ENCODE assay signal across 8 cellular contexts in the genomic region with DNA sequence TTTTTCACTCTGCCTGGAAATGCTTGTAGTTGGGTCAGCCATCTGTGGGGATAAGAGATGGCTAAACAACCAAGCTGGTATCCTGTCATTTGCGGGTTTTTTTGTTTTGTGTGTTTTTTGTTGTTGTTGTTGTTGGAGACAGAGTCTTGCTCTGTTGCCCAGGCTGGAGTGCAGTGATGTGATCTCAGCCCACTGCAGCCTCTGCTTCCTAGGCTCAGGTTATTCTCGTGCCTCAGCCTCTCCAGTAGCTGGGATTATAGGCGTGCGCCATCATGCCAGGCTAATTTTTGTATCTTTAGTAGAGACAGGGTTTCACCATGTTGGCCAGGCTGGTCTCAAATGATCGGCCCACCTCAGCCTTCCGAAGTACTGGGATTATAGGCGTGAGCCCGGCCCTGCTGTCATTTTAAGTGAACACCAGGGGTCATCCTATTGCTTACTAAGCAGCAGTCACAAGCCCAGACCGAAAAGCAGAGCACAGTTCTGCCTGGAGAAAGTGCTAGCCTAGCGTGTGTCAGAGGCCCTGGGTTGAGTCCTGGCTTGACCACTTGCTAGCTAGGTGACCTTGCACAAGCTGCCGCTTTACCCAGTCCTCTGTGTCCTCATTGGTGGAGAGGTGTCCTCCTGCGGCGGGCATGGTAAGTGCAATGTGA. TPM values are rescaled to one million over a fixed set of nuclear protein-coding genes. Genes with fewer than 3 reads are reported as not detected.
A peak's percentile ranks its signal among the peaks of the same experiment; 100 is the strongest.
DNase-seq lines count a peak whose midpoint lies in the region; ATAC-seq and TF ChIP-seq lines count a peak whose summit lies in the region.

No MANE protein-coding gene starts in this region.

- no peaks in the 10 kb centered on the region for H3K9me3 ChIP-seq in CD4-positive, alpha-beta T cell (ENCODE audit: control insufficient read depth, low read length)
- H3K9me3 ChIP-seq in esophagus muscularis mucosa (no peaks in the 10 kb centered on the region), parathyroid adenoma (ENCODE audit: control insufficient read depth, low read length) (no peaks in the 10 kb centered on the region)

- no peak for DNase-seq in CD4-positive, alpha-beta T cell
- peak; percentile 51 for DNase-seq in HCEC 1CT
- DNase-seq in esophagus muscularis mucosa (ENCODE audit: extremely low spot score), result no peak
- DNase-seq in HuH-7.5 (ENCODE audit: low spot score), result no peak

- no peak overlapping the region for H2AFZ ChIP-seq in parathyroid adenoma

- H3K4me3 ChIP-seq in esophagus muscularis mucosa, result peak overlapping the region in 2 of 4 donors; percentile 1 to 8
- H3K4me3 ChIP-seq in parathyroid adenoma (ENCODE audit: low read depth, low read length), result no peak overlapping the region

- H3K9me3 Mint-ChIP-seq in CD4-positive, alpha-beta T cell, result no peaks in the 10 kb centered on the region

- intact Hi-C loops in CD4-positive, alpha-beta T cell (cut with DNase I, micrococcal nuclease), result loop anchor here (5.0 to 10.0 kb wide), 4 partner anchors 72 to 1882 kb away; a partner anchor contains a TSS
- intact Hi-C loops in esophagus muscularis mucosa (cut with DNase I), result no loop called here

- peak overlapping the region; percentile 68 for H3K27ac Mint-ChIP-seq in CD4-positive, alpha-beta T cell

- peaks cover 25 to 73% (median 67%) of the 10 kb centered on the region in 4 donors for H3K36me3 ChIP-seq in esophagus muscularis mucosa
- no peaks in the 10 kb centered on the region for H3K36me3 ChIP-seq in parathyroid adenoma (ENCODE audit: control insufficient read depth, insufficient read depth, low read length)

- no peak overlapping the region for H3K27ac ChIP-seq in CD4-positive, alpha-beta T cell (ENCODE audit: low read depth, low read length)
- no peak overlapping the region for H3K27ac ChIP-seq in esophagus muscularis mucosa (replicated peaks in 1 of 4)
- H3K27ac ChIP-seq in parathyroid adenoma, result no peak overlapping the region

- peaks cover 68% of the 10 kb centered on the region for H3K79me2 ChIP-seq in parathyroid adenoma

- CTCF ChIA-PET in CD4-positive, alpha-beta T cell (lab: Charles Lee), result interaction anchor here (1.2 kb wide), 1 partner anchor 43 kb away, joined by 3 read pairs; no protein-coding TSS in a partner anchor

- H3K9ac ChIP-seq in parathyroid adenoma, result no peak overlapping the region

- no peaks in the 10 kb centered on the region for H3K27me3 Mint-ChIP-seq in CD4-positive, alpha-beta T cell

- TF ChIP-seq CTCF in CD4-positive, alpha-beta T cell (IDR thresholded peaks at IDR 0.05), result no peak
- TF ChIP-seq CTCF in esophagus muscularis mucosa (IDR thresholded peaks at IDR 0.05) (peak; percentile 18 to 28 (median 21)), parathyroid adenoma (IDR thresholded peaks at IDR 0.05) (peak; percentile 42)

- no peak for ATAC-seq in CD4-positive, alpha-beta T cell (ENCODE audit: poor library complexity)
- ATAC-seq in SK-N-SH treated with all-trans-retinoic acid at 6 μM for 48 hours (0 out of 3 replicates have a peak, but pooled peaks have one; percentile 7), GM18517 (IDR thresholded peaks at IDR 0.05; ENCODE audit: unreplicated experiment) (no peak), HG03521 (IDR thresholded peaks at IDR 0.05; ENCODE audit: unreplicated experiment) (no peak)

- H3K36me3 Mint-ChIP-seq in CD4-positive, alpha-beta T cell (ENCODE audit: low read depth), result peaks cover 83% of the 10 kb centered on the region

- no peaks in the 10 kb centered on the region for H3K27me3 ChIP-seq in CD4-positive, alpha-beta T cell (ENCODE audit: control insufficient read depth, insufficient read depth, low read length)
- H3K27me3 ChIP-seq in esophagus muscularis mucosa, result no peaks in the 10 kb centered on the region
- no peaks in the 10 kb centered on the region for H3K27me3 ChIP-seq in parathyroid adenoma (ENCODE audit: control insufficient read depth, insufficient read depth, low read length)

- H3K4me3 Mint-ChIP-seq in CD4-positive, alpha-beta T cell, result peak overlapping the region; percentile 54

- no peak for TF ChIP-seq EP300 in esophagus muscularis mucosa (IDR thresholded peaks at IDR 0.05)

- 54% methylated on average over 13 of the region's 13 CpGs for WGBS in esophagus muscularis mucosa

- peak overlapping the region; percentile 22 for H3K4me2 ChIP-seq in parathyroid adenoma (ENCODE audit: low read length)

- no peak for TF ChIP-seq POLR2A in esophagus muscularis mucosa (IDR thresholded peaks at IDR 0.05; ENCODE audit: low read depth)

- POLR2A ChIA-PET in CD4-positive, alpha-beta T cell (lab: Charles Lee), result no interaction called here

- H3K4me1 ChIP-seq in esophagus muscularis mucosa, result peaks cover 52 to 79% (median 58%) of the 10 kb centered on the region in 4 donors
- H3K4me1 ChIP-seq in parathyroid adenoma, result peaks cover 14% of the 10 kb centered on the region

- peaks cover 62% of the 10 kb centered on the region for H3K4me1 Mint-ChIP-seq in CD4-positive, alpha-beta T cell (ENCODE audit: low read depth)

TF ChIP-seq in SK-N-SH treated with all-trans-retinoic acid at 6 μM for 48 hours, 23 proteins besides CTCF, POLR2A, EP300 and RAD21 (continues in another document):
- TF ChIP-seq, protein P1, sequence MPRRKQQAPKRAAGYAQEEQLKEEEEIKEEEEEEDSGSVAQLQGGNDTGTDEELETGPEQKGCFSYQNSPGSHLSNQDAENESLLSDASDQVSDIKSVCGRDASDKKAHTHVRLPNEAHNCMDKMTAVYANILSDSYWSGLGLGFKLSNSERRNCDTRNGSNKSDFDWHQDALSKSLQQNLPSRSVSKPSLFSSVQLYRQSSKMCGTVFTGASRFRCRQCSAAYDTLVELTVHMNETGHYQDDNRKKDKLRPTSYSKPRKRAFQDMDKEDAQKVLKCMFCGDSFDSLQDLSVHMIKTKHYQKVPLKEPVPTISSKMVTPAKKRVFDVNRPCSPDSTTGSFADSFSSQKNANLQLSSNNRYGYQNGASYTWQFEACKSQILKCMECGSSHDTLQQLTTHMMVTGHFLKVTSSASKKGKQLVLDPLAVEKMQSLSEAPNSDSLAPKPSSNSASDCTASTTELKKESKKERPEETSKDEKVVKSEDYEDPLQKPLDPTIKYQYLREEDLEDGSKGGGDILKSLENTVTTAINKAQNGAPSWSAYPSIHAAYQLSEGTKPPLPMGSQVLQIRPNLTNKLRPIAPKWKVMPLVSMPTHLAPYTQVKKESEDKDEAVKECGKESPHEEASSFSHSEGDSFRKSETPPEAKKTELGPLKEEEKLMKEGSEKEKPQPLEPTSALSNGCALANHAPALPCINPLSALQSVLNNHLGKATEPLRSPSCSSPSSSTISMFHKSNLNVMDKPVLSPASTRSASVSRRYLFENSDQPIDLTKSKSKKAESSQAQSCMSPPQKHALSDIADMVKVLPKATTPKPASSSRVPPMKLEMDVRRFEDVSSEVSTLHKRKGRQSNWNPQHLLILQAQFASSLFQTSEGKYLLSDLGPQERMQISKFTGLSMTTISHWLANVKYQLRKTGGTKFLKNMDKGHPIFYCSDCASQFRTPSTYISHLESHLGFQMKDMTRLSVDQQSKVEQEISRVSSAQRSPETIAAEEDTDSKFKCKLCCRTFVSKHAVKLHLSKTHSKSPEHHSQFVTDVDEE (CRISPR knock-in tag; IDR thresholded peaks at IDR 0.05), result no peak
- no peak for TF ChIP-seq ZNF565 (CRISPR knock-in tag; conservative IDR thresholded peaks at IDR 0.05; ENCODE audit: low read depth)
- no peak for TF ChIP-seq ZFP3 (CRISPR knock-in tag; IDR thresholded peaks at IDR 0.05)
- TF ChIP-seq, protein P2, sequence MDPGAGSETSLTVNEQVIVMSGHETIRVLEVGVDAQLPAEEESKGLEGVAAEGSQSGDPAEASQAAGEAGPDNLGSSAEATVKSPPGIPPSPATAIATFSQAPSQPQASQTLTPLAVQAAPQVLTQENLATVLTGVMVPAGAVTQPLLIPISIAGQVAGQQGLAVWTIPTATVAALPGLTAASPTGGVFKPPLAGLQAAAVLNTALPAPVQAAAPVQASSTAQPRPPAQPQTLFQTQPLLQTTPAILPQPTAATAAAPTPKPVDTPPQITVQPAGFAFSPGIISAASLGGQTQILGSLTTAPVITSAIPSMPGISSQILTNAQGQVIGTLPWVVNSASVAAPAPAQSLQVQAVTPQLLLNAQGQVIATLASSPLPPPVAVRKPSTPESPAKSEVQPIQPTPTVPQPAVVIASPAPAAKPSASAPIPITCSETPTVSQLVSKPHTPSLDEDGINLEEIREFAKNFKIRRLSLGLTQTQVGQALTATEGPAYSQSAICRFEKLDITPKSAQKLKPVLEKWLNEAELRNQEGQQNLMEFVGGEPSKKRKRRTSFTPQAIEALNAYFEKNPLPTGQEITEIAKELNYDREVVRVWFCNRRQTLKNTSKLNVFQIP (CRISPR knock-in tag; IDR thresholded peaks at IDR 0.05; ENCODE audit: borderline replicate concordance, low read depth), result no peak
- TF ChIP-seq SNAI2 (CRISPR knock-in tag; IDR thresholded peaks at IDR 0.05), result no peak
- TF ChIP-seq BACH2 (CRISPR knock-in tag; IDR thresholded peaks at IDR 0.05; ENCODE audit: borderline replicate concordance), result no peak
- TF ChIP-seq TCF4 (CRISPR knock-in tag; IDR thresholded peaks at IDR 0.05; ENCODE audit: borderline replicate concordance), result no peak
- no peak for TF ChIP-seq PPARA (CRISPR knock-in tag; IDR thresholded peaks at IDR 0.05; ENCODE audit: borderline replicate concordance)
- no peak for TF ChIP-seq ARNTL (CRISPR knock-in tag; IDR thresholded peaks at IDR 0.05; ENCODE audit: borderline replicate concordance, low read depth)
- no peak for TF ChIP-seq ZC3H10 (CRISPR knock-in tag; IDR thresholded peaks at IDR 0.05)
- no peak for TF ChIP-seq CSDC2 (CRISPR knock-in tag; IDR thresholded peaks at IDR 0.05)
- TF ChIP-seq ZNF8 (CRISPR knock-in tag; IDR thresholded peaks at IDR 0.05), result no peak
- no peak for TF ChIP-seq ESRRG (CRISPR knock-in tag; IDR thresholded peaks at IDR 0.05)
- TF ChIP-seq OSR1 (CRISPR knock-in tag; IDR thresholded peaks at IDR 0.05), result no peak
- no peak for TF ChIP-seq ISL1 (CRISPR knock-in tag; IDR thresholded peaks at IDR 0.05)

RNA-seq across cellular contexts. Expression of a gene that starts 4.6 kb away (rescaled TPM):
- total RNA-seq in CD4-positive, alpha-beta T cell, result 10 to 100 TPM; 52.2 to 54.5 TPM
- 10 to 100 TPM; 13.3 to 20.5 (median 17.3) TPM for total RNA-seq in esophagus muscularis mucosa

RNA-seq across cellular contexts. Expression of a gene that starts 4.9 kb away (rescaled TPM):
- 10 to 100 TPM; 21.5 to 24.8 TPM for total RNA-seq in CD4-positive, alpha-beta T cell
- total RNA-seq in esophagus muscularis mucosa, result 10 to 100 TPM; 21.2 to 33.5 (median 21.8) TPM

RNA-seq across cellular contexts. Expression of a gene that starts 43.6 kb away (rescaled TPM):
- 1 to 10 TPM; 5.6 to 7.1 TPM for total RNA-seq in CD4-positive, alpha-beta T cell
- total RNA-seq in esophagus muscularis mucosa, result 10 to 100 TPM; 17.4 to 30.6 (median 24.0) TPM

RNA-seq across cellular contexts. Expression of a gene that starts 57.8 kb away (rescaled TPM):
- total RNA-seq in CD4-positive, alpha-beta T cell, result not detected
- not detected for total RNA-seq in esophagus muscularis mucosa

RNA-seq across cellular contexts. Expression of a gene that starts 59.3 kb away (rescaled TPM):
- 10 to 100 TPM; 10.7 to 14.3 TPM for total RNA-seq in CD4-positive, alpha-beta T cell
- 10 to 100 TPM; 10.8 to 27.2 (median 17.9) TPM for total RNA-seq in esophagus muscularis mucosa
